ENCODE assay signal across 27 cellular contexts in the genomic region with DNA sequence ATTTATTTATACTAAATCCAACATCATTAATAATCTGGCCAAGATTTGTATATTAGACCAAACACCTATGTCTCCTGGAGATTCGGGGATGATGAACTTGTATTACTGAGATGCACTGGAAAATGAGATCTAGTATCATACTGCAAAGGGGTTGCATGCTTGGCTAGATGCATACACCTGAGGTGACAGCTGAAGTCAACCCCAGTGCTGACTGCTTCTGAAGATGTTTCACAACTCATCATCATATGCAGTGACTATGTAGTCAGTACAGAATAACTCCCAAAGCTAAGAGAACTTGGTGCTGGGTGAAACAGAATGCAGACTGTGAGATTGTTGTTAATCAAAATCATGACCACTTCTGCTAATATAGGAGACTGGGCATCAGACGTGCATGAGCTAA.
"Had no signal": no experiment of that assay in that cellular context is flagged by ENCODE, and none has a peak within 500 bp of the region (broad histone marks: within the 10 kb centered on the region; RNA-seq: fewer than 3 reads in every experiment).

No MANE protein-coding gene starts in this region.

- H3K9me3 Mint-ChIP-seq: activated naive CD8-positive, alpha-beta T cell treated with anti-CD3 and anti-CD28 coated beads, Interleukin-2, amount 50 U/mL, for 24 hours; T-helper 1 cell treated with Interleukin-12 subunit alpha and Interleukin-12 subunit beta and Interleukin-4 antibody, amounts not matched to agents 30 μg/mL and 1 μg/mL, for 36 hours had no signal

- H3K27me3 Mint-ChIP-seq: activated CD8-positive, alpha-beta T cell treated with anti-CD3 and anti-CD28 coated beads for 36 hours; activated naive CD8-positive, alpha-beta T cell treated with anti-CD3 and anti-CD28 coated beads, Interleukin-2, amount 50 U/mL, for 24 hours had no signal

- H3K27ac Mint-ChIP-seq: activated CD8-positive, alpha-beta T cell treated with anti-CD3 and anti-CD28 coated beads for 36 hours; activated naive CD4-positive, alpha-beta T cell treated with anti-CD3 and anti-CD28 coated beads, Interleukin-2, amount 50 U/mL, for 72 hours; activated naive CD8-positive, alpha-beta T cell treated with anti-CD3 and anti-CD28 coated beads, Interleukin-2, amount 50 U/mL, for 24 hours; T-helper 1 cell treated with Interleukin-12 subunit alpha and Interleukin-12 subunit beta and Interleukin-4 antibody, amounts not matched to agents 30 μg/mL and 1 μg/mL, for 36 hours had no signal

- H3K9me3 ChIP-seq: ascending aorta, body of pancreas, Peyer's patch had no signal

- H3K4me3 Mint-ChIP-seq: activated CD8-positive, alpha-beta T cell treated with anti-CD3 and anti-CD28 coated beads for 36 hours; activated naive CD8-positive, alpha-beta T cell treated with anti-CD3 and anti-CD28 coated beads, Interleukin-2, amount 50 U/mL, for 24 hours; T-helper 1 cell treated with Interleukin-12 subunit alpha and Interleukin-12 subunit beta and Interleukin-4 antibody, amounts not matched to agents 30 μg/mL and 1 μg/mL, for 36 hours had no signal

- ATAC-seq: activated CD4-positive, CD25-positive, alpha-beta regulatory T cell treated with anti-CD3 and anti-CD28 coated beads, Interleukin-2, amount 50 U/mL, for 24 hours; activated CD8-positive, alpha-beta T cell treated with anti-CD3 and anti-CD28 coated beads for 36 hours; activated naive CD4-positive, alpha-beta T cell treated with anti-CD3 and anti-CD28 coated beads, Interleukin-2, amount 50 U/mL, for 72 hours; activated naive CD8-positive, alpha-beta T cell treated with anti-CD3 and anti-CD28 coated beads, Interleukin-2, amount 50 U/mL, for 24 hours; body of pancreas; SK-N-SH treated with all-trans-retinoic acid at 6 μM for 48 hours had no signal

- H3K4me3 ChIP-seq: ascending aorta, body of pancreas, coronary artery, Peyer's patch, SJCRH30 had no signal

- H3K36me3 Mint-ChIP-seq: activated naive CD4-positive, alpha-beta T cell treated with anti-CD3 and anti-CD28 coated beads, Interleukin-2, amount 50 U/mL, for 72 hours had no signal

- H3K4me1 Mint-ChIP-seq: activated naive CD8-positive, alpha-beta T cell treated with anti-CD3 and anti-CD28 coated beads, Interleukin-2, amount 50 U/mL, for 24 hours had no signal

- H3K36me3 ChIP-seq: ascending aorta, Peyer's patch, SJCRH30 had no signal

- H3K4me1 ChIP-seq: ascending aorta, Peyer's patch, SJCRH30 had no signal

- H3K27me3 ChIP-seq: ascending aorta, body of pancreas, Peyer's patch, SJCRH30 had no signal

- H3K27ac ChIP-seq: ascending aorta, body of pancreas, coronary artery, Peyer's patch, RWPE1, SJCRH30 had no signal

- DNase-seq: activated CD4-positive, alpha-beta T cell treated with anti-CD3 and anti-CD28 coated beads for 4 hours; activated CD8-positive, alpha-beta memory T cell treated with anti-CD3 and anti-CD28 coated beads, Interleukin-2, amount 50 U/mL, for 4 hours; activated CD8-positive, alpha-beta T cell treated with anti-CD3 and anti-CD28 coated beads for 36 hours; activated effector memory CD4-positive, alpha-beta T cell treated with Interleukin-2 at 50 U/mL for 16 hours; activated naive CD4-positive, alpha-beta T cell treated with Interleukin-2 at 50 U/mL for 16 hours; activated naive CD8-positive, alpha-beta T cell treated with anti-CD3 and anti-CD28 coated beads, Interleukin-2, amount 50 U/mL, for 24 hours; activated T-cell treated with anti-CD3 and anti-CD28 coated beads, Interleukin-2, amount 50 U/mL, for 1 hour; amniotic stem cell; body of pancreas; central memory CD4-positive, alpha-beta T cell; MM.1S; NCI-H1105 treated with DMSO at 0.1 percent for 48 hours; NCI-H1436 treated with DMSO at 0.1 percent for 48 hours; NCI-H187 treated with DMSO at 0.1 percent for 48 hours; NCI-H2081 treated with DMSO at 0.1 percent for 48 hours; NCI-H446; NCI-H524; Peyer's patch; Right ventricle myocardium superior; SJCRH30 had no signal
